In the genomic region with DNA sequence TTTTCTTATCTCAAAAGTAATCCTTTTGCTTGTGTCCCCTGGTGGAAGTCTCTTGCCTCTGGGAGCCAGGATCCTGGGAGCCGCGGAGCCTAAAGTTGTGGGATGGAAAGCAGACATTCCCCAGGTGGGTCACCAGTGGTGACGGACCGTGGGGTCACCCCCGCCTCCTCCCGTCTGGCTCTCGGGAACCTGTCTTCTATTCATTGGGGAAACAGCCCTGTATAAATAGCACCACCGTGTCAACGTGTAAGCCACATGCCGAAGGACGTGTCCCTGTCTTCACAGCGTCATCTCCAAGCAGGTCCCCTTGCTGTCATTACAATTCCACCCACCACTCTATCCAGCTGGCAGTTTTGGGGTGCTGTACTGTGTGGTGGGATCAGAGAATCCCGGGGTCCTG, we compare ENCODE assay signal across 24 cellular contexts.
"Had no signal": no experiment of that assay in that cellular context is flagged by ENCODE, and none has a peak within 500 bp of the region (broad histone marks: within the 10 kb centered on the region; RNA-seq: fewer than 3 reads in every experiment).

No MANE protein-coding gene starts in this region.

- H3K4me1 ChIP-seq: left lung, parathyroid adenoma, prostate gland, sigmoid colon, stomach, testis, thyroid gland, transverse colon, uterus had no signal

- H3K27me3 ChIP-seq: testis, thyroid gland, uterus had no signal

- H3K9ac ChIP-seq: parathyroid adenoma had no signal

- DNase-seq: head of caudate nucleus; hippocampal formation; left colon; mesendoderm; naive thymus-derived CD4-positive, alpha-beta T cell; retina; right cardiac atrium; small intestine; stimulated activated CD4-positive, alpha-beta T cell treated with anti-CD3 and anti-CD28 coated beads, Interleukin-1b, Interleukin-23, amount 100 ng/mL, for 48 hours; stimulated activated CD4-positive, alpha-beta T cell treated with anti-CD3 and anti-CD28 coated beads, Interleukin-2, amount 100 ng/mL, for 48 hours; stimulated activated naive B cell treated with anti-CD40 and anti-IgM and Interleukin-4, amounts not matched to agents 10 μg/mL and 1 μg/mL and 100 μg/mL, for 72 hours; stimulated activated naive CD8-positive, alpha-beta T cell treated with anti-CD3 and anti-CD28 coated beads, Interleukin-15, Interleukin-2, amounts not matched to agents 100 U/mL and 50 U/mL, for 24 hours; stomach; testis; thyroid gland; transverse colon; uterus had no signal

- H3K79me2 ChIP-seq: parathyroid adenoma had no signal

- H3K36me3 ChIP-seq: left lung, prostate gland, sigmoid colon, stomach, thyroid gland, transverse colon, uterus had no signal

- H2AFZ ChIP-seq: parathyroid adenoma had no signal

- H3K27ac ChIP-seq: left lung, parathyroid adenoma, prostate gland, sigmoid colon, stomach, testis, thyroid gland, transverse colon, uterus had no signal

- ATAC-seq: left colon; left lung; natural killer cell treated with Interleukin-12 subunit alpha and Interleukin-12 subunit beta and Interleukin-15 and Interleukin-18, amount 100 ng/mL, for 72 hours; stimulated activated naive B cell treated with anti-CD40 and anti-IgM and Interleukin-4, amounts not matched to agents 10 μg/mL and 1 μg/mL and 100 μg/mL, for 72 hours; stimulated activated naive CD8-positive, alpha-beta T cell treated with anti-CD3 and anti-CD28 coated beads, Interleukin-15, Interleukin-2, amounts not matched to agents 100 U/mL and 50 U/mL, for 24 hours had no signal

- H3K4me3 ChIP-seq: left lung, lung, prostate gland, sigmoid colon, stomach, testis, thyroid gland, transverse colon, uterus had no signal

- H3K9me3 ChIP-seq: prostate gland, sigmoid colon, testis, thyroid gland, transverse colon had no signal

- FAIRE-seq: keratinocyte, small intestine had no signal
